Comparison of ENCODE assay signal across 9 cellular contexts in the genomic region with DNA sequence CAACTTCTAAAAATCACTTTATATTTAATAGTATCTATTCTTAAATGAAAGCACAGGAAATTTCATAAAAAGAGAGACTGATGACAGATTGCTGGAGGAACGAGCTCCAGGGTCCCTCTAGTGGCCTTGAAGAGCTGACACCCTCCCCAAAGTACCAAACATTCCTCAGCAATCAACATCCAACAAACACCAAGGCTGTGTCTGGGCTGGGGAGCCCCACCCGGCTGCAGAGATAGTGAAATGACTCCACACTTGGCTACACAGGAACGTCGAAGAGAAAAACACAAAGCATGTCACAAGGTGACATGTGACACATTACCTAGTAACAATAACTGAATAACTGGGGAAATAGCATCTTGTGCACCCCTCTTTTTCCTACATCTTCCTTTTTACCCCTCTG. TPM values are rescaled to one million over a fixed set of nuclear protein-coding genes. Genes with fewer than 3 reads are reported as not detected.
A peak's percentile ranks its signal among the peaks of the same experiment; 100 is the strongest.
DNase-seq lines count a peak whose midpoint lies in the region; ATAC-seq, FAIRE-seq and TF ChIP-seq lines count a peak whose summit lies in the region.
"Had no signal": no experiment of that assay in that cellular context is flagged by ENCODE, and none has a peak within 500 bp of the region (broad histone marks: within the 10 kb centered on the region; RNA-seq: fewer than 3 reads in every experiment).

No MANE protein-coding gene starts in this region.

- peak; percentile 68 for FAIRE-seq in HepG2 (lab: Jason Lieb, UNC)
- FAIRE-seq: colon had no signal

- H3K9ac ChIP-seq in OCI-LY3 (ENCODE audit: low read length) (no peak overlapping the region), HepG2 (ENCODE audit: insufficient read depth, low read depth, low read length) (no peak overlapping the region)

- TF ChIP-seq POLR2A in HepG2 (IDR thresholded peaks at IDR 0.05; ENCODE audit: insufficient read depth in 1 of 2, low read depth in 2 of 2, low read length in 2 of 2) (no peak), transverse colon (IDR thresholded peaks at IDR 0.05) (no peak)

- TF ChIP-seq EP300 in HepG2 (IDR thresholded peaks at IDR 0.05; ENCODE audit: low read depth in 2 of 2, low read length in 2 of 2) = no peak
- TF ChIP-seq EP300 in HepG2 (CRISPR knock-in tag; IDR thresholded peaks at IDR 0.05; ENCODE audit: borderline replicate concordance) = no peak
- no peak for TF ChIP-seq EP300 in transverse colon (IDR thresholded peaks at IDR 0.05; ENCODE audit: low read depth)

- TF ChIP-seq RAD21 in HepG2 (CRISPR knock-in tag; IDR thresholded peaks at IDR 0.05) = no peak

- no peak overlapping the region for H2AFZ ChIP-seq in OCI-LY3 (ENCODE audit: low read depth, low read length)
- H2AFZ ChIP-seq in HepG2 (ENCODE audit: low read length) = no peak overlapping the region

- ATAC-seq in GM19324 (IDR thresholded peaks at IDR 0.05; ENCODE audit: low FRiP score, unreplicated experiment) (peak; percentile 62), HG03135 (IDR thresholded peaks at IDR 0.05; ENCODE audit: unreplicated experiment) (peak; percentile 87), HepG2 (peak; percentile 89)

- no peaks in the 10 kb centered on the region for H3K27me3 ChIP-seq in OCI-LY3 (ENCODE audit: low read depth, low read length)
- H3K27me3 ChIP-seq in HepG2 (ENCODE audit: control insufficient read depth in 1 of 2, insufficient read depth in 2 of 2, low read length in 2 of 2) = no peaks in the 10 kb centered on the region
- H3K27me3 ChIP-seq in transverse colon = no peaks in the 10 kb centered on the region

- H3K36me3 ChIP-seq in OCI-LY3 (replicated peaks; ENCODE audit: low read depth, low read length) (no peaks in the 10 kb centered on the region), HepG2 (replicated peaks in 1 of 2; ENCODE audit: control insufficient read depth in 1 of 2, insufficient read depth in 2 of 2, low read length in 2 of 2) (no peaks in the 10 kb centered on the region), transverse colon (peaks cover 0 to 20% (median 0%) of the 10 kb centered on the region in 4 donors)

- H3K4me2 ChIP-seq in OCI-LY3 (ENCODE audit: low read length) (no peak overlapping the region), HepG2 (ENCODE audit: low read depth, low read length) (no peak overlapping the region)

- CTCF ChIA-PET in HepG2 (lab: Yijun Ruan, JAX; ENCODE audit: low intra/inter-chr PET ratio, low total read pairs) = no interaction called here

- H3K4me1 ChIP-seq in OCI-LY3 (ENCODE audit: low read length) = peaks cover 3% of the 10 kb centered on the region; the same call in 1 of the 2 replicates
- no peaks in the 10 kb centered on the region for H3K4me1 ChIP-seq in HepG2 (ENCODE audit: insufficient read depth, low read length)
- no peaks in the 10 kb centered on the region for H3K4me1 ChIP-seq in transverse colon

- no TSS peak for BruUV-seq in HepG2 (replicated peaks; lab: Mats Ljungman, UMichigan)

- DNase-seq in NCI-H1694 treated with DMSO at 0.1 percent for 48 hours (lab: John Stamatoyannopoulos, UW) = peak; percentile 44
- DNase-seq in NCI-H1694 (lab: John Stamatoyannopoulos, UW) = no peak
- peak; percentile 13 for DNase-seq in central memory CD4-positive, alpha-beta T cell
- peak; percentile 21 for DNase-seq in HepG2 (ENCODE audit: low spot score)
- no peak for DNase-seq in transverse colon

- H3K9me3 ChIP-seq in OCI-LY3 (ENCODE audit: insufficient read depth, low read length) = no peaks in the 10 kb centered on the region
- no peaks in the 10 kb centered on the region for H3K9me3 ChIP-seq in HepG2 (ENCODE audit: low read length)
- H3K9me3 ChIP-seq in transverse colon = no peaks in the 10 kb centered on the region

- no peaks in the 10 kb centered on the region for H3K79me2 ChIP-seq in OCI-LY3 (ENCODE audit: low read length)
- no peaks in the 10 kb centered on the region for H3K79me2 ChIP-seq in HepG2 (ENCODE audit: insufficient read depth, low read length)

- TF ChIP-seq CTCF in OCI-LY3 (IDR thresholded peaks at IDR 0.05; ENCODE audit: low read depth, low read length) = peak; percentile 82
- peak; percentile 54 for TF ChIP-seq CTCF in HepG2 (CRISPR knock-in tag; IDR thresholded peaks at IDR 0.05)
- peak in 4 of 5 experiments; percentile 25 to 43 (median 34) for TF ChIP-seq CTCF in transverse colon (IDR thresholded peaks at IDR 0.05)

- no peak overlapping the region for H3K27ac ChIP-seq in OCI-LY3 (ENCODE audit: low read length)
- H3K27ac ChIP-seq in HepG2 (ENCODE audit: extremely low read length, insufficient read depth, low read length) = no peak overlapping the region
- no peak overlapping the region for H3K27ac ChIP-seq in transverse colon

- H4K20me1 ChIP-seq in OCI-LY3 (ENCODE audit: insufficient read depth, low read length) (no peaks in the 10 kb centered on the region), HepG2 (ENCODE audit: insufficient read depth, low read length) (no peaks in the 10 kb centered on the region)

- 0% methylated on average over 4 of the region's 4 CpGs for WGBS in HepG2 (ENCODE audit: low lambda C conversion rate)
- WGBS in transverse colon (ENCODE audit: low coverage in 1 of 2), 2 donors = 0 to 9% methylated on average over 1 to 4 of the region's 4 CpGs

- in situ Hi-C loops in HepG2 (cut with HindIII; ENCODE audit: extremely low pct_ligation_motif_present, low pct_unique_long_range_greater_than_20kb) (no loop called here), transverse colon (cut with MboI; ENCODE audit: low pct_ligation_motif_present in 1 of 4, low pct_unique_long_range_greater_than_20kb in 1 of 4, low sequenced_read_pairs in 3 of 4) (no loop called here)

- POLR2A ChIA-PET in HepG2 (lab: Yijun Ruan, JAX) = no interaction called here

- H3K4me3 ChIP-seq in OCI-LY3 (ENCODE audit: low read length) (no peak overlapping the region), HepG2 (replicated peaks in 1 of 3; ENCODE audit: insufficient read depth in 1 of 3, low read depth in 2 of 3, low read length in 3 of 3) (no peak overlapping the region), transverse colon (no peak overlapping the region)

- intact Hi-C loops in HepG2 (cut with micrococcal nuclease; ENCODE audit: unreplicated experiment) (no loop called here), transverse colon (cut with DNase I; ENCODE audit: low total_unique reads) (no loop called here)

TF ChIP-seq in HepG2, 621 proteins besides CTCF, POLR2A, EP300 and RAD21:
- TF ChIP-seq NCOA5 (CRISPR knock-in tag; IDR thresholded peaks at IDR 0.05) (no peak), MYNN (CRISPR knock-in tag; IDR thresholded peaks at IDR 0.05; ENCODE audit: low read depth) (no peak), STAG1 (CRISPR knock-in tag; IDR thresholded peaks at IDR 0.05) (peak; percentile 43), SMC3 (IDR thresholded peaks at IDR 0.05; ENCODE audit: low read length) (peak; percentile 8; the same call in 1 of the 2 replicates)

RNA-seq across cellular contexts. Expression of gene SLC39A8, which starts 45.6 kb away (rescaled TPM):
- 0.38 and 0.41 TPM in 2 replicates for total RNA-seq in HepG2 (2016; rRNA removed; fragmentation: Illumina TruSeq; extraction: Trizol)
- total RNA-seq in HepG2 (2016; cell fraction: cytosol; rRNA removed; fragmentation: Illumina TruSeq; extraction: Trizol; ENCODE audit: low read depth) = 0.18 and 0.81 TPM in 2 replicates
- total RNA-seq in HepG2 (2016; cell fraction: insoluble cytoplasmic fraction; rRNA removed; fragmentation: Illumina TruSeq; extraction: Trizol) = 0.48 and 1.2 TPM in 2 replicates
- total RNA-seq in HepG2 (2016; cell fraction: membrane; rRNA removed; fragmentation: Illumina TruSeq; extraction: Trizol) = 0.31 and 0.40 TPM in 2 replicates
- 0.44 and 0.50 TPM in 2 replicates for total RNA-seq in HepG2 (2016; cell fraction: nucleus; rRNA removed; fragmentation: Illumina TruSeq; extraction: Trizol)
- 0.13 and 0.22 TPM in 2 replicates for polyA plus RNA-seq in HepG2 (2011; rRNA removed)
- 0.13 and 0.22 TPM in 2 replicates for polyA plus RNA-seq in HepG2 (2011; cell fraction: cytosol; rRNA removed)
- polyA plus RNA-seq in HepG2 (2011; cell fraction: nucleus; rRNA removed) = 0.03 and 0.05 TPM in 2 replicates
- polyA plus RNA-seq in HepG2 (2012) = 0.19 and 0.30 TPM in 2 replicates
- polyA plus RNA-seq in HepG2 (2016; cell fraction: cytosol; fragmentation: Illumina TruSeq; extraction: Trizol; ENCODE audit: low read depth) = 0.03 and 0.06 TPM in 2 replicates
- 0.26 and 0.64 TPM in 2 replicates for polyA plus RNA-seq in HepG2 (2016; cell fraction: insoluble cytoplasmic fraction; fragmentation: Illumina TruSeq; extraction: Trizol; ENCODE audit: low read depth)
- polyA plus RNA-seq in HepG2 (2016; cell fraction: membrane; fragmentation: Illumina TruSeq; extraction: Trizol; ENCODE audit: low read depth) = 0.09 TPM in 2 replicates
- polyA plus RNA-seq in HepG2 (2016; cell fraction: nucleus; fragmentation: Illumina TruSeq; extraction: Trizol; ENCODE audit: insufficient read depth, low read depth) = 0.37 and 0.75 TPM in 2 replicates
- 0.40 and 220 TPM in 2 replicates for polyA minus RNA-seq in HepG2 (2011; rRNA and poly(A)+ RNA removed; ENCODE audit: low replicate concordance)
- polyA minus RNA-seq in HepG2 (2011; cell fraction: cytosol; rRNA and poly(A)+ RNA removed) = 0.35 and 1.1 TPM in 2 replicates
- 0.25 and 0.39 TPM in 2 replicates for polyA minus RNA-seq in HepG2 (2011; cell fraction: nucleus; rRNA and poly(A)+ RNA removed)
- total RNA-seq in transverse colon = 10 to 100 TPM; 21.7 to 83.8 (median 42.6) TPM

Comparison
In these comparisons a context has a peak if more than half of its experiments do, and no peak if none do; other contexts are left out.
1. DNase-seq: peak in NCI-H1694 treated with DMSO at 0.1 percent for 48 hours (single experiment), central memory CD4-positive, alpha-beta T cell (single experiment) and HepG2 (single experiment); none in NCI-H1694 (single experiment) and transverse colon (single experiment).
2. RNA of gene SLC39A8, which starts 45.6 kb away (total RNA-seq): 21.7 to 83.8 TPM in transverse colon; 0.18 to 1.2 TPM in HepG2; every median in the first group is over 10 times any median in the second.
3. Peak in every context shown above with its lines, with median percentiles within 50 percentile points of each other: ATAC-seq and CTCF ChIP-seq.